In genomic region chr7:137445268-137445667, GRCh38 we compare ENCODE assay signal across 26 cellular contexts.
"Had no signal": no experiment of that assay in that cellular context is flagged by ENCODE, and none has a peak within 500 bp of the region (broad histone marks: within the 10 kb centered on the region; RNA-seq: fewer than 3 reads in every experiment).

No MANE protein-coding gene starts in this region.

- H3K9me3 ChIP-seq: stomach, suprapubic skin, testis, thoracic aorta, thyroid gland, tibial artery, tibial nerve, transverse colon, upper lobe of left lung, upper lobe of right lung, uterus, vagina had no signal

- H3K27me3 ChIP-seq: stomach, suprapubic skin, testis, thyroid gland, tibial artery, tibial nerve, transverse colon, upper lobe of left lung, upper lobe of right lung, uterus, vagina had no signal

- H3K27ac ChIP-seq: stomach, suprapubic skin, testis, thoracic aorta, thyroid gland, tibial artery, tibial nerve, transverse colon, upper lobe of left lung, upper lobe of right lung, uterus, vagina had no signal

- H3K36me3 ChIP-seq: stomach, suprapubic skin, thoracic aorta, thyroid gland, tibial artery, tibial nerve, transverse colon, upper lobe of left lung, upper lobe of right lung, uterus, vagina had no signal

- DNase-seq: stimulated activated CD4-positive, alpha-beta T cell treated with anti-CD3 and anti-CD28 coated beads, Interleukin-2, amount 100 ng/mL, for 48 hours; stimulated activated CD4-positive, alpha-beta T cell treated with anti-CD3 and anti-CD28 coated beads, Interleukin-4, amount 100 ng/mL, for 1 hour; stimulated activated CD4-positive, alpha-beta T cell treated with anti-CD3 and anti-CD28 coated beads, Interleukin-4, amount 100 ng/mL, for 24 hours; stimulated activated CD4-positive, alpha-beta T cell treated with anti-CD3 and anti-CD28 coated beads, Interleukin-4, amount 100 ng/mL, for 4 hours; stimulated activated CD8-positive, alpha-beta memory T cell treated with anti-CD3 and anti-CD28 coated beads, Interleukin-4, amount 100 ng/mL, for 48 hours; stimulated activated naive B cell treated with anti-CD40 and anti-IgM and Interleukin-4, amounts not matched to agents 10 μg/mL and 1 μg/mL and 100 μg/mL, for 72 hours; stimulated activated naive CD4-positive, alpha-beta T cell; stimulated activated naive CD4-positive, alpha-beta T cell treated with Interleukin-2 at 50 U/mL for 16 hours; stimulated activated naive CD8-positive, alpha-beta T cell treated with anti-CD3 and anti-CD28 coated beads, Interleukin-15, amount 100 ng/mL, for 72 hours; stimulated activated naive CD8-positive, alpha-beta T cell treated with anti-CD3 and anti-CD28 coated beads, Interleukin-15, Interleukin-2, amounts not matched to agents 100 U/mL and 50 U/mL, for 24 hours; stomach; substantia nigra; testis; thyroid gland; tibial artery; transverse colon; trophoblast cell; upper lobe of left lung; upper lobe of right lung; uterus had no signal

- H3K4me3 ChIP-seq: stomach, suprapubic skin, testis, thoracic aorta, thyroid gland, tibial artery, tibial nerve, transverse colon, upper lobe of left lung, upper lobe of right lung, uterus, vagina had no signal

- ATAC-seq: stimulated activated effector memory CD8-positive, alpha-beta T cell treated with anti-CD3 and anti-CD28 coated beads, Interleukin-12 subunit alpha, Interleukin-12 subunit beta, amount 100 ng/mL, for 72 hours; stimulated activated memory B cell treated with anti-CD40 and anti-IgM and Interleukin-4, amounts not matched to agents 10 μg/mL and 1 μg/mL and 100 μg/mL, for 72 hours; stimulated activated naive B cell treated with anti-CD40 and anti-IgM and Interleukin-4, amounts not matched to agents 10 μg/mL and 1 μg/mL and 100 μg/mL, for 72 hours; stimulated activated naive CD8-positive, alpha-beta T cell treated with anti-CD3 and anti-CD28 coated beads, Interleukin-15, amount 100 ng/mL, for 72 hours; stimulated activated naive CD8-positive, alpha-beta T cell treated with anti-CD3 and anti-CD28 coated beads, Interleukin-15, Interleukin-2, amounts not matched to agents 100 U/mL and 50 U/mL, for 24 hours; upper lobe of right lung had no signal

- H3K4me1 ChIP-seq: stomach, suprapubic skin, testis, tibial artery, transverse colon, upper lobe of left lung, upper lobe of right lung, uterus, vagina had no signal
